41 cellular contexts compared by ENCODE assay signal in the genomic region with DNA sequence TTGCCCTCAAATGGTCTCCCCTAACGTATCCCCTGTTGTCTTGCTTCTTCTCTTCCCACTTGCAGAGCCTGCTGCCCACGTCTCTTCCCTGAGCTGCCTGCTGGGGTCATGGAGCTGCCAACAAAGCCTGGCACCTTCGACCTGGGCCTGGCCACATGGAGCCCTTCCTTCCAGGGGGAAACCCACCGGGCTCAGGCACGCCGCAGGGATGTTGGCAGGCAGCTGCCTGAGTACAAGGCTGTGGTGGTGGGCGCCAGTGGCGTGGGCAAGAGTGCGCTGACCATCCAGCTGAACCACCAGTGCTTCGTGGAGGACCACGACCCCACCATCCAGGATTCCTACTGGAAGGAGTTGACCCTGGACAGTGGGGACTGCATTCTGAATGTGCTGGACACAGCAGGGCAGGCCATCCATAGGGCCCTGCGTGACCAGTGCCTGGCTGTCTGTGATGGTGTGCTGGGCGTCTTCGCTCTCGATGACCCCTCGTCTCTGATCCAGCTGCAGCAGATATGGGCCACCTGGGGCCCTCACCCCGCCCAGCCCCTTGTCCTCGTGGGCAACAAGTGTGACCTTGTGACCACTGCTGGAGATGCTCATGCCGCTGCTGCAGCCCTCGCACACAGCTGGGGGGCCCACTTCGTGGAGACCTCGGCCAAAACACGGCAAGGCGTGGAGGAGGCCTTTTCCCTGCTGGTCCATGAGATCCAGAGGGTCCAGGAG. TPM values are rescaled to one million over a fixed set of nuclear protein-coding genes. Genes with fewer than 3 reads are reported as not detected.
"Had no signal": no experiment of that assay in that cellular context is flagged by ENCODE, and none has a peak within 500 bp of the region (broad histone marks: within the 10 kb centered on the region; RNA-seq: fewer than 3 reads in every experiment).

No MANE protein-coding gene starts in this region.

- DNase-seq: activated effector memory CD4-positive, alpha-beta T cell treated with anti-CD3 and anti-CD28 coated beads, Interleukin-2, amount 50 U/mL, for 16 hours; activated effector memory CD4-positive, alpha-beta T cell treated with Interleukin-2 at 50 U/mL for 16 hours; activated gamma-delta T cell; activated gamma-delta T cell treated with Interleukin-2 at 50 U/mL for 16 hours; activated naive CD4-positive, alpha-beta T cell; activated naive CD4-positive, alpha-beta T cell treated with anti-CD3 and anti-CD28 coated beads for 36 hours; activated naive CD4-positive, alpha-beta T cell treated with anti-CD3 and anti-CD28 coated beads, Interleukin-2, amount 10 ng/mL, durations not matched to agents 7 days and 5 days; activated naive CD4-positive, alpha-beta T cell treated with anti-CD3 and anti-CD28 coated beads, Interleukin-2, amount 50 U/mL, for 16 hours; activated naive CD4-positive, alpha-beta T cell treated with Interleukin-2 at 50 U/mL for 16 hours; activated naive CD8-positive, alpha-beta T cell treated with anti-CD3 and anti-CD28 coated beads for 36 hours; activated naive CD8-positive, alpha-beta T cell treated with anti-CD3 and anti-CD28 coated beads, Interleukin-2, amount 10 ng/mL, durations not matched to agents 7 days and 5 days; activated naive CD8-positive, alpha-beta T cell treated with anti-CD3 and anti-CD28 coated beads, Interleukin-2, amount 50 U/mL, for 24 hours; activated T-cell treated with anti-CD3 and anti-CD28 coated beads for 4 hours; activated T-cell treated with anti-CD3 and anti-CD28 coated beads, Interleukin-2, amount 50 U/mL, for 1 hour; activated T-cell treated with anti-CD3 and anti-CD28 coated beads, Interleukin-2, amount 50 U/mL, for 24 hours; activated T-cell treated with anti-CD3 and anti-CD28 coated beads, Interleukin-2, amount 50 U/mL, for 4 hours; activated T-cell treated with anti-CD3 and anti-CD28 coated beads, Interleukin-2, amount 50 U/mL, for 48 hours; activated T-cell treated with anti-CD3 and anti-CD28 coated beads, Interleukin-2, amount 50 U/mL, for 72 hours; adrenal gland; amniotic stem cell; amygdala; body of pancreas; brain microvascular endothelial cell; caudate nucleus; central memory CD4-positive, alpha-beta T cell; cerebellar nuclear complex had no signal

- H3K9me3 ChIP-seq: adrenal gland, body of pancreas had no signal

- H3K27me3 ChIP-seq: body of pancreas had no signal

- ATAC-seq: activated naive CD4-positive, alpha-beta T cell treated with anti-CD3 and anti-CD28 coated beads, Interleukin-2, amount 50 U/mL, for 72 hours; activated naive CD8-positive, alpha-beta T cell treated with anti-CD3 and anti-CD28 coated beads, Interleukin-2, amount 50 U/mL, for 24 hours; activated T-cell treated with anti-CD3 and anti-CD28 coated beads, Interleukin-2, amount 50 U/mL, for 4 hours; activated T-cell treated with anti-CD3 and anti-CD28 coated beads, Interleukin-2, amount 50 U/mL, for 72 hours; activated T-helper 17 cell treated with anti-CD3 and anti-CD28 coated beads, Interleukin-2, amount 50 U/mL, for 72 hours; body of pancreas had no signal

- H3K36me3 ChIP-seq: adrenal gland, brain microvascular endothelial cell, breast epithelium, cardiac muscle cell had no signal

- H3K27ac ChIP-seq: adrenal gland, ascending aorta, body of pancreas, brain microvascular endothelial cell, breast epithelium, cardiac muscle cell had no signal

- H3K36me3 Mint-ChIP-seq: activated naive CD4-positive, alpha-beta T cell treated with anti-CD3 and anti-CD28 coated beads, Interleukin-2, amount 50 U/mL, for 24 hours; activated naive CD8-positive, alpha-beta T cell; activated naive CD8-positive, alpha-beta T cell treated with anti-CD3 and anti-CD28 coated beads, Interleukin-2, amount 10 ng/mL, durations not matched to agents 7 days and 5 days had no signal

- H3K9me3 Mint-ChIP-seq: activated naive CD4-positive, alpha-beta T cell treated with anti-CD3 and anti-CD28 coated beads for 36 hours; activated naive CD4-positive, alpha-beta T cell treated with anti-CD3 and anti-CD28 coated beads, Interleukin-2, amount 10 ng/mL, durations not matched to agents 7 days and 5 days; activated naive CD4-positive, alpha-beta T cell treated with anti-CD3 and anti-CD28 coated beads, Interleukin-2, amount 50 U/mL, for 24 hours; activated naive CD4-positive, alpha-beta T cell treated with anti-CD3 and anti-CD28 coated beads, Interleukin-2, amount 50 U/mL, for 72 hours; activated naive CD8-positive, alpha-beta T cell treated with anti-CD3 and anti-CD28 coated beads for 36 hours; activated naive CD8-positive, alpha-beta T cell treated with anti-CD3 and anti-CD28 coated beads, Interleukin-2, amount 10 ng/mL, durations not matched to agents 7 days and 5 days; activated naive CD8-positive, alpha-beta T cell treated with anti-CD3 and anti-CD28 coated beads, Interleukin-2, amount 50 U/mL, for 24 hours; activated T-cell treated with anti-CD3 and anti-CD28 coated beads, Interleukin-2, amount 50 U/mL, for 24 hours; activated T-cell treated with anti-CD3 and anti-CD28 coated beads, Interleukin-2, amount 50 U/mL, for 4 hours; activated T-helper 1 cell treated with anti-CD3 and anti-CD28 coated beads, Interleukin-12 subunit alpha, Interleukin-12 subunit beta, Interleukin-2, Interleukin-4 antibody, amounts not matched to agents 30 ng/mL and 10 ng/mL and 1 ng/mL, durations not matched to agents 14 hours and 24 hours and 36 hours; activated T-helper 17 cell treated with anti-CD3 and anti-CD28 coated beads, Interleukin-2, amount 50 U/mL, for 72 hours; activated T-helper 2 cell treated with anti-CD3 and anti-CD28 coated beads, Interferon-gamma antibody, Interleukin-2, Interleukin-4, amounts not matched to agents 10 μg/mL and 5 μg/mL and 100 μg/mL, durations not matched to agents 14 hours and 24 hours and 36 hours; central memory CD8-positive, alpha-beta T cell had no signal

- H3K4me3 ChIP-seq: adrenal gland, ascending aorta, body of pancreas, breast epithelium, cardiac muscle cell had no signal

- H3K4me3 Mint-ChIP-seq: activated naive CD4-positive, alpha-beta T cell treated with anti-CD3 and anti-CD28 coated beads for 36 hours; activated naive CD4-positive, alpha-beta T cell treated with anti-CD3 and anti-CD28 coated beads, Interleukin-2, amount 10 ng/mL, durations not matched to agents 7 days and 5 days; activated naive CD4-positive, alpha-beta T cell treated with anti-CD3 and anti-CD28 coated beads, Interleukin-2, amount 50 U/mL, for 24 hours; activated naive CD8-positive, alpha-beta T cell treated with anti-CD3 and anti-CD28 coated beads for 36 hours; activated naive CD8-positive, alpha-beta T cell treated with anti-CD3 and anti-CD28 coated beads, Interleukin-2, amount 10 ng/mL, durations not matched to agents 7 days and 5 days; activated naive CD8-positive, alpha-beta T cell treated with anti-CD3 and anti-CD28 coated beads, Interleukin-2, amount 50 U/mL, for 24 hours; activated T-cell treated with anti-CD3 and anti-CD28 coated beads, Interleukin-2, amount 50 U/mL, for 24 hours; activated T-cell treated with anti-CD3 and anti-CD28 coated beads, Interleukin-2, amount 50 U/mL, for 4 hours; activated T-cell treated with anti-CD3 and anti-CD28 coated beads, Interleukin-2, amount 50 U/mL, for 72 hours; activated T-helper 1 cell treated with anti-CD3 and anti-CD28 coated beads, Interleukin-12 subunit alpha, Interleukin-12 subunit beta, Interleukin-2, Interleukin-4 antibody, amounts not matched to agents 30 ng/mL and 10 ng/mL and 1 ng/mL, durations not matched to agents 14 hours and 24 hours and 36 hours; activated T-helper 17 cell treated with anti-CD3 and anti-CD28 coated beads, Interleukin-2, amount 50 U/mL, for 72 hours; central memory CD8-positive, alpha-beta T cell had no signal

- H3K27ac Mint-ChIP-seq: activated naive CD4-positive, alpha-beta T cell treated with anti-CD3 and anti-CD28 coated beads for 36 hours; activated naive CD4-positive, alpha-beta T cell treated with anti-CD3 and anti-CD28 coated beads, Interleukin-2, amount 10 ng/mL, durations not matched to agents 7 days and 5 days; activated naive CD4-positive, alpha-beta T cell treated with anti-CD3 and anti-CD28 coated beads, Interleukin-2, amount 50 U/mL, for 24 hours; activated naive CD4-positive, alpha-beta T cell treated with anti-CD3 and anti-CD28 coated beads, Interleukin-2, amount 50 U/mL, for 72 hours; activated naive CD8-positive, alpha-beta T cell; activated naive CD8-positive, alpha-beta T cell treated with anti-CD3 and anti-CD28 coated beads for 36 hours; activated naive CD8-positive, alpha-beta T cell treated with anti-CD3 and anti-CD28 coated beads, Interleukin-2, amount 10 ng/mL, durations not matched to agents 7 days and 5 days; activated naive CD8-positive, alpha-beta T cell treated with anti-CD3 and anti-CD28 coated beads, Interleukin-2, amount 50 U/mL, for 24 hours; activated T-cell treated with anti-CD3 and anti-CD28 coated beads, Interleukin-2, amount 50 U/mL, for 24 hours; activated T-cell treated with anti-CD3 and anti-CD28 coated beads, Interleukin-2, amount 50 U/mL, for 72 hours; activated T-helper 1 cell treated with anti-CD3 and anti-CD28 coated beads, Interleukin-12 subunit alpha, Interleukin-12 subunit beta, Interleukin-2, Interleukin-4 antibody, amounts not matched to agents 30 ng/mL and 10 ng/mL and 1 ng/mL, durations not matched to agents 14 hours and 24 hours and 36 hours; activated T-helper 17 cell treated with anti-CD3 and anti-CD28 coated beads, Interleukin-2, amount 50 U/mL, for 72 hours; activated T-helper 2 cell treated with anti-CD3 and anti-CD28 coated beads, Interferon-gamma antibody, Interleukin-2, Interleukin-4, amounts not matched to agents 10 μg/mL and 5 μg/mL and 100 μg/mL, durations not matched to agents 14 hours and 24 hours and 36 hours; brain had no signal

- H3K4me1 ChIP-seq: adrenal gland, ascending aorta, body of pancreas, breast epithelium had no signal

RNA-seq across cellular contexts. Expression of gene ERAS, which starts 2.9 kb away (rescaled TPM):
- total RNA-seq: activated naive CD4-positive, alpha-beta T cell treated with anti-CD3 and anti-CD28 coated beads for 36 hours; activated naive CD8-positive, alpha-beta T cell treated with anti-CD3 and anti-CD28 coated beads, Interleukin-2, amount 10 ng/mL, durations not matched to agents 7 days and 5 days; activated T-helper 1 cell treated with anti-CD3 and anti-CD28 coated beads, Interleukin-12 subunit alpha, Interleukin-12 subunit beta, Interleukin-2, Interleukin-4 antibody, amounts not matched to agents 30 ng/mL and 10 ng/mL and 1 ng/mL, durations not matched to agents 14 hours and 24 hours and 36 hours; activated T-helper 2 cell treated with anti-CD3 and anti-CD28 coated beads, Interferon-gamma antibody, Interleukin-2, Interleukin-4, amounts not matched to agents 10 μg/mL and 5 μg/mL and 100 μg/mL, durations not matched to agents 14 hours and 24 hours and 36 hours; adrenal gland; aorta; ascending aorta; astrocyte; body of pancreas; bronchial epithelial cell; cardiac muscle cell; cardiac septum had no signal

RNA-seq across cellular contexts. Expression of gene PCSK1N, which starts 6.2 kb away (rescaled TPM):
- total RNA-seq: ascending aorta had no signal

RNA-seq across cellular contexts. Expression of gene GATA1, which starts 42.8 kb away (rescaled TPM):
- total RNA-seq: activated naive CD4-positive, alpha-beta T cell treated with anti-CD3 and anti-CD28 coated beads for 36 hours; activated naive CD8-positive, alpha-beta T cell treated with anti-CD3 and anti-CD28 coated beads for 36 hours; activated naive CD8-positive, alpha-beta T cell treated with anti-CD3 and anti-CD28 coated beads, Interleukin-2, amount 10 ng/mL, durations not matched to agents 7 days and 5 days; activated T-helper 1 cell treated with anti-CD3 and anti-CD28 coated beads, Interleukin-12 subunit alpha, Interleukin-12 subunit beta, Interleukin-2, Interleukin-4 antibody, amounts not matched to agents 30 ng/mL and 10 ng/mL and 1 ng/mL, durations not matched to agents 14 hours and 24 hours and 36 hours; activated T-helper 17 cell treated with anti-CD3 and anti-CD28 coated beads, Interleukin-2, amount 50 U/mL, for 72 hours; activated T-helper 2 cell treated with anti-CD3 and anti-CD28 coated beads, Interferon-gamma antibody, Interleukin-2, Interleukin-4, amounts not matched to agents 10 μg/mL and 5 μg/mL and 100 μg/mL, durations not matched to agents 14 hours and 24 hours and 36 hours; ascending aorta; astrocyte; body of pancreas; breast epithelium; bronchial epithelial cell; cardiac muscle cell; cardiac septum had no signal
